8 cellular contexts compared by ENCODE assay signal in the genomic region with DNA sequence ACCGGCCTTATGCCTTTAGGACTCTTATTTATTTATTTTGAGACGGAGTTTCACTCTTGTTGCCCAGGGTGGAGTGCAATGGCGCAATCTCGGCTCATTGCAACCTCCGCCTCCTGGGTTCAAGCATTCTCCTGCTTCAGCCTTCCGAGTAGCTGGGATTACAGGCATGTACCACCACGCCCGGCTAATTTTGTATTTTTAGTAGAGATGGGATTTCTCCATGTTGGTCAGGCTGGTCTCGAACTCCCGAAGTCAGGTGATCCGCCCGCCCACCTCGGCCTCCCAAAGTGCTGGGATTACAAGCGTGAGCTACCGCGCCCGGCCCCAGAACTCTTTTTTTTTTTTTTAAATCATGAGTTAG. TPM values are rescaled to one million over a fixed set of nuclear protein-coding genes. Genes with fewer than 3 reads are reported as not detected.
DNase-seq lines count a peak whose midpoint lies in the region; ATAC-seq and TF ChIP-seq lines count a peak whose summit lies in the region.
"Not testable (repeated sequence)": the region's sequence is repeated elsewhere in the genome, so short reads cannot be mapped to it uniquely, and the experiment has no call there.

No MANE protein-coding gene starts in this region.

- peak overlapping the region; percentile 75 for H3K27ac ChIP-seq in OCI-LY7 (ENCODE audit: low read depth, low read length, poor library complexity, severe bottlenecking)
- H3K27ac ChIP-seq in heart left ventricle, result peak overlapping the region; percentile 94 to 99 (median 98)
- peak overlapping the region; percentile 98 for H3K27ac ChIP-seq in upper lobe of right lung

- H4K20me1 ChIP-seq in OCI-LY7 (ENCODE audit: insufficient read depth, low read length), result peaks cover 16% of the 10 kb centered on the region

- H3K9me3 ChIP-seq in OCI-LY7 (ENCODE audit: low read length); heart left ventricle; mononuclear cell (ENCODE audit: low read depth, low read length); upper lobe of right lung: not testable (repeated sequence)

- POLR2A ChIA-PET in OCI-LY7 (lab: Charles Lee), result interaction anchor here (0.6 to 9.6 kb wide), 17 partner anchors 9 to 387 kb away, joined by 3 to 73 read pairs (median 5); no protein-coding TSS in a partner anchor

- intact Hi-C loops in OCI-LY7 (cut with micrococcal nuclease; ENCODE audit: unreplicated experiment); sciatic nerve (cut with DNase I); upper lobe of right lung (cut with DNase I): not testable (repeated sequence)
- intact Hi-C loops in heart left ventricle (cut with DNase I), result loop anchor here in 1 of 10 donors (2.0 kb wide), 1 partner anchor 21 kb away; no protein-coding TSS in a partner anchor

- 51 to 62% (median 55%) methylated on average over 17 of the region's 17 CpGs for WGBS in heart left ventricle, 4 donors

- peak overlapping the region; percentile 80 for H2AFZ ChIP-seq in OCI-LY7 (ENCODE audit: low read length)

- not testable (repeated sequence) for BruUV-seq in OCI-LY7 (replicated peaks; lab: Mats Ljungman, UMichigan)

- H3K4me3 ChIP-seq in GM06990 (replicated peaks; ENCODE audit: low read depth, low read length), result peak overlapping the region; percentile 48
- peak overlapping the region; percentile 86 for H3K4me3 ChIP-seq in OCI-LY7 (ENCODE audit: low read depth, low read length, poor library complexity, severe bottlenecking)
- peak overlapping the region; percentile 86 for H3K4me3 ChIP-seq in choroid plexus epithelial cell (ENCODE audit: low read depth, low read length)
- peak overlapping the region in 11 of 12 donors; percentile 62 to 92 (median 81) for H3K4me3 ChIP-seq in heart left ventricle
- H3K4me3 ChIP-seq in mononuclear cell (ENCODE audit: low read length), result peak overlapping the region; percentile 94
- H3K4me3 ChIP-seq in upper lobe of right lung, result peak overlapping the region; percentile 88

- peak overlapping the region; percentile 95 to 99 for H3K4me3 Mint-ChIP-seq in activated T-cell treated with anti-CD3 and anti-CD28 coated beads, Interleukin-2, amount 50 U/mL, for 72 hours

- H3K27ac Mint-ChIP-seq in activated T-cell treated with anti-CD3 and anti-CD28 coated beads, Interleukin-2, amount 50 U/mL, for 72 hours, result peak overlapping the region; percentile 97

- not testable (repeated sequence) for H3K27me3 Mint-ChIP-seq in activated T-cell treated with anti-CD3 and anti-CD28 coated beads, Interleukin-2, amount 50 U/mL, for 72 hours (ENCODE audit: low read depth)

- TF ChIP-seq CTCF in GM06990 (IDR thresholded peaks at IDR 0.05; ENCODE audit: insufficient read depth, low read length, poor library complexity, severe bottlenecking); OCI-LY7 (conservative IDR thresholded peaks at IDR 0.05; ENCODE audit: low read length); choroid plexus epithelial cell (conservative IDR thresholded peaks at IDR 0.05; ENCODE audit: low read depth, low read length); heart left ventricle (IDR thresholded peaks at IDR 0.05); upper lobe of right lung (IDR thresholded peaks at IDR 0.05): not testable (repeated sequence)

- H3K79me2 ChIP-seq in OCI-LY7 (ENCODE audit: insufficient read depth, low read depth, low read length), result peaks cover 41% of the 10 kb centered on the region

- H3K4me1 Mint-ChIP-seq in activated T-cell treated with anti-CD3 and anti-CD28 coated beads, Interleukin-2, amount 50 U/mL, for 72 hours (ENCODE audit: low read depth), result peaks cover 44% of the 10 kb centered on the region

- not testable (repeated sequence) for H3K9me2 ChIP-seq in OCI-LY7 (ENCODE audit: insufficient read depth, low read length)

- not testable (repeated sequence) for ATAC-seq in activated T-cell treated with anti-CD3 and anti-CD28 coated beads, Interleukin-2, amount 50 U/mL, for 72 hours (replicated peaks in 1 of 2); heart left ventricle; sciatic nerve; upper lobe of right lung

- not testable (repeated sequence) for H3K27me3 ChIP-seq in GM06990 (replicated peaks; ENCODE audit: control insufficient read depth, insufficient read depth, low read length); heart left ventricle; mononuclear cell (ENCODE audit: insufficient read depth, low read length); upper lobe of right lung

- H3K9me3 Mint-ChIP-seq in activated T-cell treated with anti-CD3 and anti-CD28 coated beads, Interleukin-2, amount 50 U/mL, for 72 hours, result not testable (repeated sequence)

- H3K4me2 ChIP-seq in OCI-LY7 (ENCODE audit: low read length), result peak overlapping the region; percentile 69

- peaks cover 13 to 35% of the 10 kb centered on the region in 2 donors for H3K36me3 Mint-ChIP-seq in activated T-cell treated with anti-CD3 and anti-CD28 coated beads, Interleukin-2, amount 50 U/mL, for 72 hours (ENCODE audit: insufficient read depth in 2 of 2)

- not testable (repeated sequence) for H3K36me3 ChIP-seq in GM06990 (ENCODE audit: control insufficient read depth, insufficient read depth, low read length); heart left ventricle; upper lobe of right lung
- H3K36me3 ChIP-seq in OCI-LY7 (ENCODE audit: insufficient read depth, low read length), result peaks cover 14% of the 10 kb centered on the region

- CTCF ChIA-PET in OCI-LY7 (lab: Charles Lee; ENCODE audit: unreplicated experiment), result interaction anchor here (0.6 to 1.5 kb wide), 6 partner anchors 21 to 170 kb away, joined by 3 to 4 read pairs (median 3); no protein-coding TSS in a partner anchor

- not testable (repeated sequence) for DNase-seq in GM06990 (ENCODE audit: extremely low read depth, insufficient read length); OCI-LY7 (ENCODE audit: low spot score); activated T-cell treated with anti-CD3 and anti-CD28 coated beads, Interleukin-2, amount 50 U/mL, for 72 hours; choroid plexus epithelial cell (ENCODE audit: low read depth); upper lobe of right lung
- DNase-seq in heart left ventricle (peak in 1 of 5 donors; percentile 46), sciatic nerve (ENCODE audit: low spot score) (peak; percentile 68)

- TF ChIP-seq POLR2A in heart left ventricle (IDR thresholded peaks at IDR 0.05), result not testable (repeated sequence)

- H3K4me1 ChIP-seq in OCI-LY7 (ENCODE audit: insufficient read depth, low read length, poor library complexity, severe bottlenecking) (peaks cover 28% of the 10 kb centered on the region), heart left ventricle (peaks cover 0 to 43% (median 26%) of the 10 kb centered on the region in 12 donors), mononuclear cell (ENCODE audit: insufficient read depth, low read length) (peaks cover 43% of the 10 kb centered on the region), upper lobe of right lung (peaks cover 28% of the 10 kb centered on the region)

RNA-seq across cellular contexts. Expression of gene MORC3, which starts 0.6 kb away (rescaled TPM):
- total RNA-seq in OCI-LY7 (2014; rRNA removed; shearing (Covaris generic)), result 23.0 and 26.4 TPM in 2 replicates
- total RNA-seq in OCI-LY7 (2022) (34.3 and 37.8 TPM in 2 replicates), heart left ventricle (10 to 100 TPM; 15.0 to 21.3 (median 18.8) TPM), mononuclear cell (117 TPM), sciatic nerve (58.8 TPM), upper lobe of right lung (32.3 TPM)
- 10 to 100 TPM; 30.2 to 32.7 TPM for total RNA-seq in activated T-cell treated with anti-CD3 and anti-CD28 coated beads, Interleukin-2, amount 50 U/mL, for 72 hours
- polyA plus RNA-seq in heart left ventricle, result 10 to 100 TPM in 1 of 2 donors, 1 to 10 TPM in 1; 9.0 to 11.1 TPM
